8 cellular contexts compared by ENCODE assay signal in the genomic region with DNA sequence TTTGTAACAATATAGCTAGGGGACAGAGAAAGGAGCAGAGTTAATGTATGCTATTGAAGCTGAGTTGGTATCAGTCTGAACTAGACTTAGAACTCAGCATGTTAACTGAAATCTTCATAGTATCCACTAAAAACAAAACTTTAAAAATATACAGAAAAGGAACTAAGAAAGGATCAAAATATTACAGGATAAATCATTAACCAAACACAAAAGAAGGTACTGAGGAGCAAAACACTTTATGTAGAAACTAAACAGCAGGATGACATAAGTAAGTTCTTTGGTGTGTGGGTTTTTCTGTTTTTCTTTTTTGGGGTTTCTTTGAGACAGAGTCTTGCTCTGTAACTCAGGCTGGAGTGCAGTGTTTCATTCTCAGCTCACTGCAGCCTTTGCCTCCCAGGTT.
ATAC-seq lines count a peak whose summit lies in the region.

No MANE protein-coding gene starts in this region.

- ATAC-seq in GM18499 (IDR thresholded peaks at IDR 0.05; ENCODE audit: insufficient read depth, unreplicated experiment) (peak; percentile 90), GM18909 (IDR thresholded peaks at IDR 0.05; ENCODE audit: poor library complexity, unreplicated experiment) (peak; percentile 99), GM19468 (IDR thresholded peaks at IDR 0.05; ENCODE audit: extremely low read depth, unreplicated experiment) (peak; percentile 94), GM21723 (IDR thresholded peaks at IDR 0.05; ENCODE audit: unreplicated experiment) (peak; percentile 97), HG02840 (IDR thresholded peaks at IDR 0.05; ENCODE audit: low FRiP score, unreplicated experiment) (peak; percentile 97), HG03060 (IDR thresholded peaks at IDR 0.05; ENCODE audit: low read depth, unreplicated experiment) (peak; percentile 95), HG03342 (IDR thresholded peaks at IDR 0.05; ENCODE audit: unreplicated experiment) (peak; percentile 95), HG03571 (IDR thresholded peaks at IDR 0.05; ENCODE audit: unreplicated experiment) (peak; percentile 99)

Comparison
In these comparisons a context has a peak if more than half of its experiments do, and no peak if none do; other contexts are left out.
1. Peak in every context shown above with its lines: ATAC-seq.